25 cellular contexts compared by ENCODE assay signal in genomic region chr20:43926287-43926686, GRCh38. TPM values are rescaled to one million over a fixed set of nuclear protein-coding genes. Genes with fewer than 3 reads are reported as not detected.
A peak's percentile ranks its signal among the peaks of the same experiment; 100 is the strongest.
DNase-seq lines count a peak whose midpoint lies in the region; ATAC-seq and TF ChIP-seq lines count a peak whose summit lies in the region.
"Had no signal": no experiment of that assay in that cellular context is flagged by ENCODE, and none has a peak within 500 bp of the region (broad histone marks: within the 10 kb centered on the region; RNA-seq: fewer than 3 reads in every experiment).

No MANE protein-coding gene starts in this region.

- intact Hi-C loops in heart right ventricle (cut with DNase I) = loop anchor here in 1 of 10 donors (10.0 kb wide), 1 partner anchor 161 kb away; no protein-coding TSS in a partner anchor

- H4K20me1 ChIP-seq in BLaER1 (no peaks in the 10 kb centered on the region), OCI-LY3 (ENCODE audit: insufficient read depth, low read length) (peaks cover 96% of the 10 kb centered on the region)

- H3K9ac ChIP-seq in BLaER1 (no peak overlapping the region), OCI-LY3 (ENCODE audit: low read length) (no peak overlapping the region)
- H3K9ac ChIP-seq: SK-N-SH had no signal

- H2AFZ ChIP-seq in OCI-LY3 (ENCODE audit: low read depth, low read length) = no peak overlapping the region

- H3K9me3 ChIP-seq in BLaER1 (no peaks in the 10 kb centered on the region), OCI-LY3 (ENCODE audit: insufficient read depth, low read length) (no peaks in the 10 kb centered on the region), heart right ventricle (no peaks in the 10 kb centered on the region)
- H3K9me3 ChIP-seq: ascending aorta, heart left ventricle, pancreas, right lobe of liver, SK-N-SH, upper lobe of left lung had no signal

- no peak overlapping the region for H3K27ac ChIP-seq in BLaER1
- no peak overlapping the region for H3K27ac ChIP-seq in OCI-LY3 (ENCODE audit: low read length)
- no peak overlapping the region for H3K27ac ChIP-seq in heart right ventricle
- H3K27ac ChIP-seq: 22Rv1, ascending aorta, epithelial cell of prostate, heart left ventricle, pancreas, right lobe of liver had no signal

- no peaks in the 10 kb centered on the region for H3K36me3 Mint-ChIP-seq in central memory CD8-positive, alpha-beta T cell (ENCODE audit: insufficient read depth)
- H3K36me3 Mint-ChIP-seq: IgD-negative memory B cell, mesothelial cell of epicardium had no signal

- H3K27ac Mint-ChIP-seq in central memory CD8-positive, alpha-beta T cell (ENCODE audit: low read depth) = no peak overlapping the region
- H3K27ac Mint-ChIP-seq: activated B cell treated with CpG ODN at 0.5 μM for 24 hours, B cell, GM23338, IgD-negative memory B cell, mesothelial cell of epicardium, nephron progenitor cell had no signal

- no peak for TF ChIP-seq CTCF in OCI-LY3 (IDR thresholded peaks at IDR 0.05; ENCODE audit: low read depth, low read length)
- TF ChIP-seq CTCF in heart right ventricle (IDR thresholded peaks at IDR 0.05) = no peak

- peak; percentile 22 for DNase-seq in DMS79 treated with DMSO at 0.1 percent for 48 hours (lab: John Stamatoyannopoulos, UW)
- no peak for DNase-seq in DMS79 (lab: John Stamatoyannopoulos, UW)
- no peak for DNase-seq in central memory CD8-positive, alpha-beta T cell (ENCODE audit: low spot score in 2 of 2)
- no peak for DNase-seq in heart right ventricle
- no peak for DNase-seq in NOMO-1 treated with DMSO at 0.1 percent for 48 hours (lab: John Stamatoyannopoulos, UW; ENCODE audit: unreplicated experiment)
- DNase-seq: activated B cell treated with CpG ODN at 0.5 μM for 24 hours; activated CD8-positive, alpha-beta memory T cell treated with anti-CD3 and anti-CD28 coated beads for 24 hours; MM.1S; nephron progenitor cell; pancreas; T-helper 9 cell; upper lobe of left lung had no signal

- no peak overlapping the region for H3K4me3 Mint-ChIP-seq in central memory CD8-positive, alpha-beta T cell
- H3K4me3 Mint-ChIP-seq: GM23338, IgD-negative memory B cell, mesothelial cell of epicardium, nephron progenitor cell had no signal

- peak overlapping the region; percentile 74 for H3K4me2 ChIP-seq in BLaER1
- H3K4me2 ChIP-seq in OCI-LY3 (ENCODE audit: low read length) = peak overlapping the region; percentile 53
- H3K4me2 ChIP-seq: GM23338 had no signal

- H3K4me1 ChIP-seq in BLaER1 (peaks cover 27% of the 10 kb centered on the region), OCI-LY3 (ENCODE audit: low read length) (peaks cover 40% of the 10 kb centered on the region), heart right ventricle (peaks cover 0 to 10% (median 0%) of the 10 kb centered on the region in 9 donors)
- H3K4me1 ChIP-seq: ascending aorta, pancreas, right lobe of liver had no signal

- peaks cover 51% of the 10 kb centered on the region for H3K27me3 Mint-ChIP-seq in central memory CD8-positive, alpha-beta T cell

- H3K36me3 ChIP-seq in BLaER1 (no peaks in the 10 kb centered on the region), OCI-LY3 (replicated peaks; ENCODE audit: low read depth, low read length) (peaks cover 25% of the 10 kb centered on the region), heart right ventricle (no peaks in the 10 kb centered on the region)
- H3K36me3 ChIP-seq: ascending aorta, heart left ventricle, pancreas, right lobe of liver, upper lobe of left lung had no signal

- H3K9me3 Mint-ChIP-seq in central memory CD8-positive, alpha-beta T cell = no peaks in the 10 kb centered on the region
- H3K9me3 Mint-ChIP-seq: activated B cell treated with CpG ODN at 0.5 μM for 24 hours, GM23338, mesothelial cell of epicardium, nephron progenitor cell had no signal

- peak; percentile 17 for ATAC-seq in central memory CD8-positive, alpha-beta T cell (replicated peaks; ENCODE audit: extremely low read depth, poor library complexity, severe bottlenecking)
- no peak for ATAC-seq in heart right ventricle
- ATAC-seq in HG03135 (IDR thresholded peaks at IDR 0.05; ENCODE audit: unreplicated experiment) = no peak
- ATAC-seq: heart left ventricle had no signal

- H3K79me2 ChIP-seq in OCI-LY3 (ENCODE audit: low read length) = peaks cover 98% of the 10 kb centered on the region

- 75 to 86% methylated on average over 6 of the region's 6 CpGs for WGBS in heart right ventricle, 2 donors

- no peak overlapping the region for H3K4me3 ChIP-seq in BLaER1
- H3K4me3 ChIP-seq in OCI-LY3 (ENCODE audit: low read length) = no peak overlapping the region
- no peak overlapping the region for H3K4me3 ChIP-seq in heart right ventricle
- H3K4me3 ChIP-seq: ascending aorta, GM23338, heart left ventricle, pancreas, right lobe of liver, upper lobe of left lung had no signal

- peaks cover 37% of the 10 kb centered on the region for H3K4me1 Mint-ChIP-seq in central memory CD8-positive, alpha-beta T cell
- H3K4me1 Mint-ChIP-seq: mesothelial cell of epicardium had no signal

- no peaks in the 10 kb centered on the region for H3K27me3 ChIP-seq in BLaER1
- H3K27me3 ChIP-seq in OCI-LY3 (ENCODE audit: low read depth, low read length) = no peaks in the 10 kb centered on the region
- H3K27me3 ChIP-seq in heart right ventricle = peaks cover 0 to 58% (median 31%) of the 10 kb centered on the region in 7 donors
- H3K27me3 ChIP-seq: ascending aorta, pancreas, right lobe of liver, upper lobe of left lung had no signal

RNA-seq across cellular contexts. Expression of gene TOX2, which starts 11.6 kb away (rescaled TPM):
- 1 to 10 TPM in 4 of 10 donors, under 1 TPM in 6; 0.25 to 1.6 (median 0.79) TPM for total RNA-seq in heart right ventricle
- polyA plus RNA-seq in heart right ventricle = 1 to 10 TPM; 1.5 to 2.0 TPM
